ENCODE assay signal across 6 cellular contexts in the genomic region with DNA sequence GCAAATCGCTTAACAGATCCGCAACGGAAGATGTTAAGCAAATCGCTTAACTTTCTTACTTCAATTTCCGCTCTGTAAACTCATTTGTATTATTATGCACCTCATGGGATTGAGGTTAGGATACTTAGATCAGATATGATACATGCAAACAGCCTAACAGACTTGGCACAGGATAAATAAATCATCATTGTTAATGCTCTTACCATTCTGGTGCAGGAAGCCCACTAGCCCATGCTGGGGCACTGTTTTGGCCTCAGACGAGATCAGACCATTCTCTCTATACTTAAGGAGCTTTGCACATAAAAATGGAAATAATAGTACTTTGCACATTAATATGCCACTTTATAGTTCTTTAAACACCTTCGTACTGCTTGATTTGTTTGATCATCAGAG. TPM values are rescaled to one million over a fixed set of nuclear protein-coding genes. Genes with fewer than 3 reads are reported as not detected.
DNase-seq lines count a peak whose midpoint lies in the region; ATAC-seq, FAIRE-seq and TF ChIP-seq lines count a peak whose summit lies in the region.

No MANE protein-coding gene starts in this region.

- H3K4me3 ChIP-seq in CD8-positive, alpha-beta T cell (ENCODE audit: low read depth, low read length): peak overlapping the region; percentile 93
- H3K4me3 ChIP-seq in fibroblast of the aortic adventitia (ENCODE audit: low read depth, low read length) (peak overlapping the region; percentile 78), tibial artery (peak overlapping the region; percentile 75 to 97)

- H3K27me3 ChIP-seq in CD8-positive, alpha-beta T cell (ENCODE audit: insufficient read depth, low read length): no peaks in the 10 kb centered on the region
- no peaks in the 10 kb centered on the region for H3K27me3 ChIP-seq in tibial artery

- H3K36me3 Mint-ChIP-seq in CD8-positive, alpha-beta T cell: peaks cover 41% of the 10 kb centered on the region

- ATAC-seq in CD8-positive, alpha-beta T cell: no peak

- POLR2A ChIA-PET in CD8-positive, alpha-beta T cell (lab: Charles Lee): interaction anchor here (0.6 to 2.0 kb wide), 5 partner anchors 24 to 230 kb away, joined by 3 to 40 read pairs (median 3); partner anchors contain the start of genes GAPDH and VAMP1

- no peak for DNase-seq in CD8-positive, alpha-beta T cell
- DNase-seq in NOMO-1 treated with dmso at 0.1 percent for 144 hours (lab: John Stamatoyannopoulos, UW; ENCODE audit: unreplicated experiment) (peak; percentile 23), fibroblast of the aortic adventitia (ENCODE audit: low read depth) (no peak), tibial artery (no peak), D721Med (ENCODE audit: insufficient read length, low spot score) (no peak), cerebellar cortex (ENCODE audit: low spot score) (no peak)

- H3K9me3 ChIP-seq in CD8-positive, alpha-beta T cell (ENCODE audit: low read length): no peaks in the 10 kb centered on the region
- no peaks in the 10 kb centered on the region for H3K9me3 ChIP-seq in tibial artery

- FAIRE-seq in D721Med (lab: Jason Lieb, UNC): no peak

- peaks cover 26% of the 10 kb centered on the region for H3K4me1 ChIP-seq in CD8-positive, alpha-beta T cell (ENCODE audit: insufficient read depth, low read length)
- H3K4me1 ChIP-seq in tibial artery: peaks cover 0 to 27% (median 23%) of the 10 kb centered on the region in 4 donors

- no peak for TF ChIP-seq CTCF in CD8-positive, alpha-beta T cell (IDR thresholded peaks at IDR 0.05)
- TF ChIP-seq CTCF in fibroblast of the aortic adventitia (IDR thresholded peaks at IDR 0.05; ENCODE audit: insufficient read depth, low read length): no peak
- TF ChIP-seq CTCF in tibial artery (IDR thresholded peaks at IDR 0.05): no peak
- no peak for TF ChIP-seq CTCF in D721Med (IDR thresholded peaks at IDR 0.05; ENCODE audit: insufficient read depth, missing control alignments)

- H3K9me3 Mint-ChIP-seq in CD8-positive, alpha-beta T cell: no peaks in the 10 kb centered on the region

- H3K27me3 Mint-ChIP-seq in CD8-positive, alpha-beta T cell (ENCODE audit: low read depth): no peaks in the 10 kb centered on the region

- H3K27ac ChIP-seq in CD8-positive, alpha-beta T cell (ENCODE audit: low read depth, low read length): peak overlapping the region; percentile 72
- peak overlapping the region; percentile 94 to 97 for H3K27ac ChIP-seq in tibial artery

- peak overlapping the region; percentile 96 for H3K4me3 Mint-ChIP-seq in CD8-positive, alpha-beta T cell

- CTCF ChIA-PET in CD8-positive, alpha-beta T cell (lab: Charles Lee): interaction anchor here (0.8 to 1.1 kb wide), 3 partner anchors 44 to 230 kb away, joined by 3 to 8 read pairs (median 3); partner anchors contain the start of gene COPS7A

- peak overlapping the region; percentile 93 for H3K27ac Mint-ChIP-seq in CD8-positive, alpha-beta T cell

- H3K36me3 ChIP-seq in CD8-positive, alpha-beta T cell (ENCODE audit: insufficient read depth, low read length): peaks cover 5% of the 10 kb centered on the region
- H3K36me3 ChIP-seq in tibial artery: peaks cover 18 to 46% (median 32%) of the 10 kb centered on the region in 3 donors

- intact Hi-C loops in CD8-positive, alpha-beta T cell (cut with DNase I, micrococcal nuclease): loop anchor here (1.0 to 5.0 kb wide), 3 partner anchors 42 to 72 kb away; partner anchors contain the start of genes IFFO1 (in 1 of the 2) and TAPBPL (in 1 of the 2)
- intact Hi-C loops in tibial artery (cut with DNase I; ENCODE audit: low total_unique reads): loop anchor here (5.0 kb wide), 1 partner anchor 38 kb away; the partner anchor contains the start of gene GAPDH

- H3K4me1 Mint-ChIP-seq in CD8-positive, alpha-beta T cell (ENCODE audit: low read depth): peaks cover 41% of the 10 kb centered on the region

RNA-seq across cellular contexts. Expression of gene NCAPD2, which starts 0.4 kb away (rescaled TPM):
- total RNA-seq in CD8-positive, alpha-beta T cell: 10 to 100 TPM; 11.7 to 13.4 TPM
- total RNA-seq in fibroblast of the aortic adventitia (ENCODE audit: low replicate concordance): 43.1 and 45.1 TPM in 2 replicates

RNA-seq across cellular contexts. Expression of gene MRPL51, which starts 1.3 kb away (rescaled TPM):
- total RNA-seq in CD8-positive, alpha-beta T cell: 10 to 100 TPM; 17.4 to 18.4 TPM
- total RNA-seq in fibroblast of the aortic adventitia (ENCODE audit: low replicate concordance): 113 and 167 TPM in 2 replicates

RNA-seq across cellular contexts. Expression of gene VAMP1, which starts 23.9 kb away (rescaled TPM):
- 10 to 100 TPM; 43.9 to 50.9 TPM for total RNA-seq in CD8-positive, alpha-beta T cell
- total RNA-seq in fibroblast of the aortic adventitia (ENCODE audit: low replicate concordance): 9.0 and 26.6 TPM in 2 replicates

RNA-seq across cellular contexts. Expression of gene GAPDH, which starts 40.0 kb away (rescaled TPM):
- total RNA-seq in CD8-positive, alpha-beta T cell: 100 to 1,000 TPM; 503 to 513 TPM
- total RNA-seq in fibroblast of the aortic adventitia (ENCODE audit: low replicate concordance): 1,521 and 5,776 TPM in 2 replicates

RNA-seq across cellular contexts. Expression of gene TAPBPL, which starts 42.5 kb away (rescaled TPM):
- total RNA-seq in CD8-positive, alpha-beta T cell: 10 to 100 TPM; 11.8 to 12.2 TPM
- total RNA-seq in fibroblast of the aortic adventitia (ENCODE audit: low replicate concordance): 8.9 and 19.7 TPM in 2 replicates
